In the genomic region with DNA sequence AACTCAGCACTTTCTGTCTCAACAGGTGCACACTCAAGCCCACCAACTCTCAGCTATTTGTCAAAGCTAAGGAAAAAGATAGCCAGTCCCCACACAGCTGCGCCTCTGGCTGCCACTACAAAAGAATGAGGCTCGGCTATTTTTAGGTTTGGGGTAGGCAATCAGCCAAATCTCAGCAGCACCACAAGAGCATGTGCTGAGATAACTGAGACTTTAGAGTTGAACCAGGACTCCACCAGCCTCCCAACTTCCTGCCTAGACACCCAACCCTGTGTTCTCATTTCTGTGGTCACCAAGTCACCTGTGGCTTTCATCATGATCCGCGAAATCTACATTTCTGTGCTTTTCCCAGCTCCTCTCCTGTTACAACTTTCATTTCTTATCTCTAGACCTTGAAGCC, we compare ENCODE assay signal across 12 cellular contexts. TPM values are rescaled to one million over a fixed set of nuclear protein-coding genes. Genes with fewer than 3 reads are reported as not detected.
DNase-seq lines count a peak whose midpoint lies in the region; ATAC-seq, FAIRE-seq and TF ChIP-seq lines count a peak whose summit lies in the region.
"Had no signal": no experiment of that assay in that cellular context is flagged by ENCODE, and none has a peak within 500 bp of the region (broad histone marks: within the 10 kb centered on the region; RNA-seq: fewer than 3 reads in every experiment).

No MANE protein-coding gene starts in this region.

- H3K27ac ChIP-seq in astrocyte (ENCODE audit: low read depth, low read length) (no peak overlapping the region), thoracic aorta (peak overlapping the region; percentile 39 to 63)
- H3K27ac ChIP-seq: 22Rv1, SJSA1 had no signal

- H3K4me1 ChIP-seq in astrocyte (ENCODE audit: insufficient read depth, low read length) = no peaks in the 10 kb centered on the region
- H3K4me1 ChIP-seq in thoracic aorta (ENCODE audit: control insufficient read depth in 1 of 2, low read depth in 2 of 2) = peaks cover 0 to 7% of the 10 kb centered on the region in 2 donors

- H3K79me2 ChIP-seq in astrocyte (ENCODE audit: insufficient read depth, low read length) = no peaks in the 10 kb centered on the region

- no peak overlapping the region for H3K4me3 Mint-ChIP-seq in astrocyte (ENCODE audit: unreplicated experiment)

- H2AFZ ChIP-seq in astrocyte (ENCODE audit: low read depth, low read length) = no peak overlapping the region

- no peaks in the 10 kb centered on the region for H3K9me3 Mint-ChIP-seq in astrocyte (ENCODE audit: unreplicated experiment)

- H3K4me3 ChIP-seq in astrocyte (ENCODE audit: insufficient read depth, low read depth, low read length) (no peak overlapping the region), thoracic aorta (peak overlapping the region; percentile 15)
- H3K4me3 ChIP-seq: SJSA1 had no signal

- H3K36me3 ChIP-seq in astrocyte (ENCODE audit: insufficient read depth, low read length) (no peaks in the 10 kb centered on the region), thoracic aorta (no peaks in the 10 kb centered on the region)
- H3K36me3 ChIP-seq: SJSA1 had no signal

- H3K27ac Mint-ChIP-seq in astrocyte (ENCODE audit: unreplicated experiment) = no peak overlapping the region

- ATAC-seq in thoracic aorta (ENCODE audit: insufficient number of reproducible peaks, low FRiP score, low read depth) (no peak), GM21447 (IDR thresholded peaks at IDR 0.05; ENCODE audit: unreplicated experiment) (no peak), GM18519 (IDR thresholded peaks at IDR 0.05; ENCODE audit: low FRiP score, unreplicated experiment) (no peak)

- no peak overlapping the region for H3K9ac ChIP-seq in astrocyte (ENCODE audit: low read length)

- DNase-seq in DMS153 (lab: John Stamatoyannopoulos, UW) (peak; percentile 4), DMS153 treated with DMSO at 0.1 percent for 48 hours (lab: John Stamatoyannopoulos, UW; ENCODE audit: unreplicated experiment) (no peak), astrocyte (ENCODE audit: low read depth) (peak; percentile 8), islet precursor cell (peak; percentile 63), thoracic aorta (ENCODE audit: low spot score) (no peak), G401 (ENCODE audit: low spot score) (no peak)
- DNase-seq: cerebellar nuclear complex, NCI-H146 had no signal

- TF ChIP-seq CTCF in astrocyte (IDR thresholded peaks at IDR 0.05; ENCODE audit: insufficient read depth, low read depth, low read length) = no peak
- TF ChIP-seq CTCF in thoracic aorta (IDR thresholded peaks at IDR 0.05) = no peak

- H3K9me3 ChIP-seq in astrocyte (ENCODE audit: insufficient read depth, low read depth, low read length) (no peaks in the 10 kb centered on the region), thoracic aorta (no peaks in the 10 kb centered on the region)
- H3K9me3 ChIP-seq: SJSA1 had no signal

- no peak for FAIRE-seq in astrocyte (lab: Jason Lieb, UNC)

- no peaks in the 10 kb centered on the region for H4K20me1 ChIP-seq in astrocyte (ENCODE audit: insufficient read depth, low read length)

- H3K27me3 ChIP-seq in astrocyte (ENCODE audit: insufficient read depth, low read length) = no peaks in the 10 kb centered on the region
- H3K27me3 ChIP-seq in thoracic aorta (replicated peaks; ENCODE audit: insufficient read depth) = no peaks in the 10 kb centered on the region
- H3K27me3 ChIP-seq: SJSA1 had no signal

- in situ Hi-C loops in G401 (cut with HindIII; ENCODE audit: low sequenced_read_pairs) = no loop called here

- H3K27me3 Mint-ChIP-seq in astrocyte (ENCODE audit: low read depth, unreplicated experiment) = no peaks in the 10 kb centered on the region

- H3K4me2 ChIP-seq in astrocyte (ENCODE audit: low read length) = peak overlapping the region; percentile 19

- H3K36me3 Mint-ChIP-seq in astrocyte (ENCODE audit: low read depth, unreplicated experiment) = no peaks in the 10 kb centered on the region

- peaks cover 7% of the 10 kb centered on the region for H3K4me1 Mint-ChIP-seq in astrocyte (ENCODE audit: low read depth, unreplicated experiment)

RNA-seq across cellular contexts. Expression of a gene that starts 28.0 kb away (rescaled TPM):
- total RNA-seq in astrocyte = 22.2 and 25.0 TPM in 2 replicates
- total RNA-seq in thoracic aorta = 100 to 1,000 TPM; 224 to 233 TPM
- total RNA-seq in G401 (2014; rRNA removed; shearing (Covaris generic)) = 0.62 and 3.1 TPM in 2 replicates

Comparison
In these comparisons a context has a peak if more than half of its experiments do, and no peak if none do; other contexts are left out.
1. DNase-seq: peak in DMS153 (single experiment), astrocyte (single experiment) and islet precursor cell (single experiment); none in DMS153 treated with DMSO at 0.1 percent for 48 hours (single experiment), thoracic aorta (single experiment) and G401 (single experiment).